ENCODE assay signal across 10 cellular contexts in genomic region chr1:158819461-158820443, GRCh38. TPM values are rescaled to one million over a fixed set of nuclear protein-coding genes. Genes with fewer than 3 reads are reported as not detected.
DNase-seq lines count a peak whose midpoint lies in the region; ATAC-seq and TF ChIP-seq lines count a peak whose summit lies in the region.
"Had no signal": no experiment of that assay in that cellular context is flagged by ENCODE, and none has a peak within 500 bp of the region (broad histone marks: within the 10 kb centered on the region; RNA-seq: fewer than 3 reads in every experiment).

No MANE protein-coding gene starts in this region.

- H3K79me2 ChIP-seq in DND-41 (ENCODE audit: insufficient read depth, low read length): no peaks in the 10 kb centered on the region

- peaks cover 11% of the 10 kb centered on the region for H3K27me3 ChIP-seq in DND-41 (ENCODE audit: insufficient read depth, low read length, poor library complexity)

- no peak overlapping the region for H3K9ac ChIP-seq in DND-41 (ENCODE audit: low read depth, low read length)

- ATAC-seq in DND-41 (ENCODE audit: insufficient read depth, low read depth) (peak; percentile 59; the same call in 2 of the 3 replicates), GM21526 (IDR thresholded peaks at IDR 0.05; ENCODE audit: low FRiP score, unreplicated experiment) (peak; percentile 89), GM21825 (IDR thresholded peaks at IDR 0.05; ENCODE audit: unreplicated experiment) (no peak)

- H4K20me1 ChIP-seq in DND-41 (ENCODE audit: insufficient read depth, low read length): no peaks in the 10 kb centered on the region

- no peaks in the 10 kb centered on the region for H3K4me1 ChIP-seq in DND-41 (ENCODE audit: insufficient read depth, low read length)

- H3K9me3 ChIP-seq in DND-41 (ENCODE audit: insufficient read depth, low read length, severe bottlenecking): no peaks in the 10 kb centered on the region

- no peak overlapping the region for H3K27ac ChIP-seq in DND-41 (ENCODE audit: low read length)

- no peak overlapping the region for H3K4me2 ChIP-seq in DND-41 (ENCODE audit: insufficient read depth, low read length)

- TF ChIP-seq CTCF in DND-41 (IDR thresholded peaks at IDR 0.05; ENCODE audit: borderline replicate concordance, extremely low read depth, low read length, poor library complexity, severe bottlenecking): no peak

- DNase-seq in DND-41 (no peak), M059J (ENCODE audit: low read depth) (peak; percentile 3), dermis microvascular lymphatic vessel endothelial cell (ENCODE audit: low read depth in 2 of 2) (peak; percentile 17 to 30), NCI-H2171 (lab: John Stamatoyannopoulos, UW) (no peak), iPS-NIHi7 (ENCODE audit: extremely low spot score) (no peak), NCI-H748 (lab: John Stamatoyannopoulos, UW; ENCODE audit: unreplicated experiment) (no peak)

- H3K4me3 ChIP-seq in DND-41 (ENCODE audit: low read depth in 1 of 2, low read length in 2 of 2): no peak overlapping the region

- no peak overlapping the region for H2AFZ ChIP-seq in DND-41 (ENCODE audit: low read depth, low read length)

- H3K36me3 ChIP-seq in DND-41 (ENCODE audit: insufficient read depth, low read length): no peaks in the 10 kb centered on the region

RNA-seq across cellular contexts. Expression of gene MNDA, which starts 11.4 kb away (rescaled TPM):
- total RNA-seq in M059J (2014; rRNA removed; shearing (Covaris generic)): not detected in 2 replicates
- not detected in 2 replicates for total RNA-seq in dermis microvascular lymphatic vessel endothelial cell
- total RNA-seq: neural crest cell had no signal

RNA-seq across cellular contexts. Expression of gene OR6N2, which starts 38.7 kb away (rescaled TPM):
- not detected in 2 replicates for total RNA-seq in M059J (2014; rRNA removed; shearing (Covaris generic))
- total RNA-seq in dermis microvascular lymphatic vessel endothelial cell: not detected in 2 replicates
- total RNA-seq: neural crest cell, urinary bladder had no signal

RNA-seq across cellular contexts. Expression of gene OR6N1, which starts 47.8 kb away (rescaled TPM):
- not detected in 2 replicates for total RNA-seq in M059J (2014; rRNA removed; shearing (Covaris generic))
- not detected in 2 replicates for total RNA-seq in dermis microvascular lymphatic vessel endothelial cell
- total RNA-seq: neural crest cell, urinary bladder had no signal

Comparison
In these comparisons a context has a peak if more than half of its experiments do, and no peak if none do; other contexts are left out.
1. DNase-seq: peak in M059J (single experiment) and dermis microvascular lymphatic vessel endothelial cell (2 of 2); none in DND-41 (single experiment), NCI-H2171 (single experiment), iPS-NIHi7 (single experiment) and NCI-H748 (single experiment).